In the genomic region with DNA sequence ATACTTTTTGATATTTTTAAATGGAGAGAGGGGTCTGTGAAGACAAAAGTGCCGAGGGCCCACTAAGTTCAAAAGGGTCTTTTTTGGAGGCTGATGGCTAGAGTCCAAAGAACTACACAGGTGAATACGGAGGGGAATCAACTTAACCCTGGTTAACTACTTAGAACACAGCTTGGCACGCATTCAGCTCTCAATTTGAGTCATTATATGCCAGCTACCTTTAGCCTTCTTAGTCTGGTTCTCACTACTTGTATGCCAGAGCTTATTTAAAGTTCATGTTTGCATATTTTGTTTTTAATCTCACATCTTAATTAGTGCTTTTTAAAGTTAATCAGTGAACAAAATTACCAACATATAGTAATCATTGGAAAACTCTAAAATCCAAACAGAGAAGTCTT, we compare ENCODE assay signal across 11 cellular contexts.
DNase-seq lines count a peak whose midpoint lies in the region; ATAC-seq lines count a peak whose summit lies in the region.
"Had no signal": no experiment of that assay in that cellular context is flagged by ENCODE, and none has a peak within 500 bp of the region (broad histone marks: within the 10 kb centered on the region; RNA-seq: fewer than 3 reads in every experiment).

No MANE protein-coding gene starts in this region.

- intact Hi-C loops in left ventricle myocardium superior (cut with micrococcal nuclease) = loop anchor here (5.0 to 10.0 kb wide), 2 partner anchors 256 to 898 kb away; no protein-coding TSS in a partner anchor

- ATAC-seq in GM18870 (IDR thresholded peaks at IDR 0.05; ENCODE audit: unreplicated experiment) (peak; percentile 94), HG02798 (IDR thresholded peaks at IDR 0.05; ENCODE audit: poor library complexity, unreplicated experiment) (peak; percentile 84), left ventricle myocardium superior (no peak)

- peak; percentile 39 for DNase-seq in ELR (ENCODE audit: low read depth)
- DNase-seq in NCI-H1105 (lab: John Stamatoyannopoulos, UW) = peak; percentile 91
- DNase-seq in DMS53 treated with DMSO at 0.1 percent for 48 hours (lab: John Stamatoyannopoulos, UW; ENCODE audit: unreplicated experiment) = no peak
- DNase-seq in left ventricle myocardium superior = no peak
- no peak for DNase-seq in H4 (ENCODE audit: low spot score)
- no peak for DNase-seq in NCI-H2029 (lab: John Stamatoyannopoulos, UW)
- DNase-seq: NCI-H510A, SIG-M5, WERI-Rb-1 had no signal

Comparison
In these comparisons a context has a peak if more than half of its experiments do, and no peak if none do; other contexts are left out.
1. DNase-seq: peak in ELR (single experiment) and NCI-H1105 (single experiment); none in DMS53 treated with DMSO at 0.1 percent for 48 hours (single experiment), left ventricle myocardium superior (single experiment), H4 (single experiment) and NCI-H2029 (single experiment).